ENCODE assay signal across 12 cellular contexts in the genomic region with DNA sequence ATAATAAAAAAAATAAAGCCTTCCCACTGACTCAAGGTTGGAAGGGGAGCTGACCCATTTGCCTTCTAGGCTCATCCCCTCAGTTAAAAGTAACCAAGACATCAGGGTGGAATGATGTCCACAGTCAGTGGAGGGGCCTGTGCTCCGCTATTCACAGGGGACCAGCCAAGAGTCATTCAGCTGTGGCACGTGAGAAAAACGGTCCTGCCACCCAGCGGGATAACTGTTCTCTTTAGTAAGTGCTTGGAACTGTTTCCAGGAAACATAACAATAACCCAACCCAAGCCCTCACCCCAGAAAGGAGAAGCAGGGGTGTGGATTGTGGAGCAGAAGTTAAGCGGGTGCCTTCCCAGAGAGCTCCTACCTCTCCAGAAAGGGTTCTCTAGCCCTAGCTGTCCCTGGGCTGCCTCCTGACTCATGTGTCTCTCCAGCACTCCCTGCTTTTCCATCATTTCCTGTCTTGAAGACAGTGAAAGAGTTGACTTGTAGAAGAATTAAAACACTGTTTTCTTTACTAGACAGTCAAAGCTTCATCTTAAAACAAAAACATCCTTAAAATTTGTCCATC. TPM values are rescaled to one million over a fixed set of nuclear protein-coding genes. Genes with fewer than 3 reads are reported as not detected.
DNase-seq lines count a peak whose midpoint lies in the region; ATAC-seq, FAIRE-seq and TF ChIP-seq lines count a peak whose summit lies in the region.
"Not testable (repeated sequence)": the region's sequence is repeated elsewhere in the genome, so short reads cannot be mapped to it uniquely, and the experiment has no call there.
"Had no signal": no experiment of that assay in that cellular context is flagged by ENCODE, and none has a peak within 500 bp of the region (broad histone marks: within the 10 kb centered on the region; RNA-seq: fewer than 3 reads in every experiment).

No MANE protein-coding gene starts in this region.

- in situ Hi-C loops in IMR-90 (cut with MboI; ENCODE audit: low sequenced_read_pairs): not testable (repeated sequence)

- CTCF ChIA-PET in IMR-90 (lab: Yijun Ruan, JAX); endothelial cell of umbilical vein (lab: Charles Lee): not testable (repeated sequence)

- DNase-seq in IMR-90; endothelial cell of umbilical vein (ENCODE audit: low read depth, low spot score); heart left ventricle; left lung; upper lobe of left lung: not testable (repeated sequence)
- peak; percentile 4 for DNase-seq in SKM-1 treated with dmso at 0.1 percent for 144 hours (lab: John Stamatoyannopoulos, UW; ENCODE audit: unreplicated experiment)

- not testable (repeated sequence) for H3K79me1 ChIP-seq in IMR-90 (ENCODE audit: low read depth in 1 of 2, low read length in 2 of 2)

- H2BK120ac ChIP-seq in IMR-90 (ENCODE audit: low read depth, low read length): not testable (repeated sequence)

- not testable (repeated sequence) for H3K18ac ChIP-seq in IMR-90 (ENCODE audit: low read depth, low read length)

- H2AK5ac ChIP-seq in IMR-90 (ENCODE audit: low read depth, low read length): not testable (repeated sequence)

- H4K5ac ChIP-seq in IMR-90 (ENCODE audit: low read depth, low read length): not testable (repeated sequence)

- not testable (repeated sequence) for H2BK15ac ChIP-seq in IMR-90 (ENCODE audit: low read depth, low read length)

- not testable (repeated sequence) for H3K56ac ChIP-seq in IMR-90 (ENCODE audit: extremely low read depth, insufficient read depth, low read length)

- not testable (repeated sequence) for BruUV-seq in IMR-90 (replicated peaks; lab: Mats Ljungman, UMichigan); endothelial cell of umbilical vein (replicated peaks; lab: Mats Ljungman, UMichigan)

- not testable (repeated sequence) for H4K20me1 ChIP-seq in IMR-90 (ENCODE audit: insufficient read depth, low read length); endothelial cell of umbilical vein (replicated peaks; ENCODE audit: control insufficient read depth, extremely low read depth, insufficient read depth, low read length)

- TF ChIP-seq POLR2A in IMR-90 (IDR thresholded peaks at IDR 0.05; ENCODE audit: low read depth, low read length); endothelial cell of umbilical vein (IDR thresholded peaks at IDR 0.05; ENCODE audit: low read depth, low read length); heart left ventricle (IDR thresholded peaks at IDR 0.05); upper lobe of left lung (IDR thresholded peaks at IDR 0.05): not testable (repeated sequence)

- not testable (repeated sequence) for H3K9ac ChIP-seq in IMR-90 (ENCODE audit: low read depth, low read length); endothelial cell of umbilical vein (replicated peaks; ENCODE audit: extremely low read depth, insufficient read depth, low read length)

- intact Hi-C loops in IMR-90 (cut with micrococcal nuclease); endothelial cell of umbilical vein (cut with micrococcal nuclease); heart left ventricle (cut with DNase I); left lung (cut with DNase I): not testable (repeated sequence)

- H3K23ac ChIP-seq in IMR-90 (ENCODE audit: low read depth, low read length): not testable (repeated sequence)

- not testable (repeated sequence) for TF ChIP-seq RAD21 in IMR-90 (IDR thresholded peaks at IDR 0.05; ENCODE audit: low read length)

- not testable (repeated sequence) for H3K36me3 ChIP-seq in IMR-90 (ENCODE audit: control insufficient read depth, insufficient read depth, low read length); endothelial cell of umbilical vein (ENCODE audit: control insufficient read depth in 2 of 2, extremely low read depth in 1 of 2, insufficient read depth in 2 of 2, low read length in 2 of 2); heart left ventricle; left lung; upper lobe of left lung

- H3K4me3 ChIP-seq in IMR-90 (ENCODE audit: insufficient read depth, low read depth, low read length); endothelial cell of umbilical vein (replicated peaks in 1 of 3; ENCODE audit: insufficient read depth in 1 of 3, low read depth in 1 of 3, low read length in 3 of 3); heart left ventricle; left lung; upper lobe of left lung: not testable (repeated sequence)

- H4K91ac ChIP-seq in IMR-90 (ENCODE audit: insufficient read depth, low read depth, low read length): not testable (repeated sequence)

- H2AK9ac ChIP-seq in IMR-90 (replicated peaks; ENCODE audit: low read depth, low read length, poor library complexity): not testable (repeated sequence)

- H3K4me1 ChIP-seq in IMR-90 (ENCODE audit: control insufficient read depth, insufficient read depth, low read length); endothelial cell of umbilical vein (ENCODE audit: control insufficient read depth, extremely low read depth, insufficient read depth, low read length); heart left ventricle; left lung; upper lobe of left lung: not testable (repeated sequence)

- not testable (repeated sequence) for H2BK20ac ChIP-seq in IMR-90 (ENCODE audit: low read depth, low read length)

- H2AFZ ChIP-seq in IMR-90 (replicated peaks; ENCODE audit: low read length, poor library complexity); endothelial cell of umbilical vein (ENCODE audit: low read depth, low read length): not testable (repeated sequence)

- not testable (repeated sequence) for TF ChIP-seq EP300 in upper lobe of left lung (IDR thresholded peaks at IDR 0.05)

- FAIRE-seq in endothelial cell of umbilical vein (lab: Jason Lieb, UNC): peak; percentile 12

- TF ChIP-seq CTCF in IMR-90 (conservative IDR thresholded peaks at IDR 0.05; ENCODE audit: low read depth, low read length); endothelial cell of umbilical vein (IDR thresholded peaks at IDR 0.05; ENCODE audit: extremely low read depth in 1 of 2, insufficient read depth in 1 of 2, low read depth in 1 of 2, low read length in 2 of 2); heart left ventricle (IDR thresholded peaks at IDR 0.05); left lung (IDR thresholded peaks at IDR 0.05); upper lobe of left lung (IDR thresholded peaks at IDR 0.05): not testable (repeated sequence)

- not testable (repeated sequence) for H3K27ac ChIP-seq in IMR-90 (ENCODE audit: insufficient read depth, low read length); endothelial cell of umbilical vein (ENCODE audit: insufficient read depth, low read depth, low read length); heart left ventricle; left lung; upper lobe of left lung

- H3K9me3 ChIP-seq in IMR-90 (ENCODE audit: control insufficient read depth, insufficient read depth, low read length); endothelial cell of umbilical vein (replicated peaks; ENCODE audit: control insufficient read depth, insufficient read depth, low read length); heart left ventricle; left lung; upper lobe of left lung: not testable (repeated sequence)

- dilution Hi-C loops in IMR-90 (cut with HindIII; ENCODE audit: low sequenced_read_pairs, unreplicated experiment); endothelial cell of umbilical vein (cut with MboI; ENCODE audit: extremely low pct_ligation_motif_present, low sequenced_read_pairs): not testable (repeated sequence)

- H3K9me1 ChIP-seq in IMR-90 (ENCODE audit: insufficient read depth, low read length); endothelial cell of umbilical vein (replicated peaks; ENCODE audit: control insufficient read depth, extremely low read depth, insufficient read depth, low read length): not testable (repeated sequence)

- WGBS in IMR-90 (ENCODE audit: extremely low coverage in 2 of 2, insufficient read length in 1 of 2), 2 experiments: no CpG with 5 or more reads among the region's 5 CpGs
- 30 to 31% methylated on average over 4 of the region's 5 CpGs; no CpG with 5 or more reads in 2 of the 4 donors for WGBS in heart left ventricle, 4 donors
- 20% methylated on average over 1 of the region's 5 CpGs; no CpG with 5 or more reads in 1 of the 2 donors for WGBS in upper lobe of left lung, 2 donors

- H2BK5ac ChIP-seq in IMR-90 (ENCODE audit: low read depth, low read length, poor library complexity, severe bottlenecking): not testable (repeated sequence)

- not testable (repeated sequence) for H4K8ac ChIP-seq in IMR-90 (ENCODE audit: low read depth in 2 of 2, low read length in 2 of 2)

- POLR2A ChIA-PET in IMR-90 (lab: Charles Lee; ENCODE audit: unreplicated experiment); endothelial cell of umbilical vein (lab: Charles Lee): not testable (repeated sequence)

- H3K4ac ChIP-seq in IMR-90 (ENCODE audit: low read depth, low read length): not testable (repeated sequence)

- ATAC-seq in IMR-90 (ENCODE audit: low read depth): peak; percentile 55
- peak; percentile 38 to 71 (median 56) for ATAC-seq in heart left ventricle
- ATAC-seq in left lung: peak; percentile 68
- ATAC-seq in upper lobe of left lung (ENCODE audit: low FRiP score in 2 of 2): peak; percentile 58 to 74

- H3K27me3 ChIP-seq in IMR-90 (ENCODE audit: control insufficient read depth, insufficient read depth, low read length); endothelial cell of umbilical vein (ENCODE audit: control insufficient read depth in 2 of 2, insufficient read depth in 2 of 2, low read length in 2 of 2); heart left ventricle; left lung; upper lobe of left lung: not testable (repeated sequence)

- not testable (repeated sequence) for H3K79me2 ChIP-seq in endothelial cell of umbilical vein (ENCODE audit: control insufficient read depth, insufficient read depth, low read length)

- not testable (repeated sequence) for H3K4me2 ChIP-seq in IMR-90 (ENCODE audit: low read depth, low read length); endothelial cell of umbilical vein (ENCODE audit: insufficient read depth, low read length)

- H3K14ac ChIP-seq in IMR-90 (replicated peaks; ENCODE audit: low read depth, low read length): not testable (repeated sequence)

RNA-seq across cellular contexts. Expression of gene EIF5AL1, which starts 2.3 kb away (rescaled TPM):
- 1.1 and 1.7 TPM in 2 replicates for total RNA-seq in IMR-90 (2012; rRNA removed)
- polyA plus RNA-seq in IMR-90 (2012; rRNA removed): 0.59 and 1.4 TPM in 2 replicates
- polyA plus RNA-seq in IMR-90 (2012; cell fraction: cytosol; rRNA removed): 0.14 and 0.64 TPM in 2 replicates
- 0.45 and 0.69 TPM in 2 replicates for polyA plus RNA-seq in IMR-90 (2012; cell fraction: nucleus; rRNA removed; ENCODE audit: low replicate concordance)
- 0.28 and 0.29 TPM in 2 replicates for total RNA-seq in endothelial cell of umbilical vein
- polyA plus RNA-seq in endothelial cell of umbilical vein: 0.73 and 1.0 TPM in 2 replicates
- 1.3 TPM in 2 replicates for polyA plus RNA-seq in endothelial cell of umbilical vein (2011; cell fraction: cytosol; rRNA removed)
- 0.48 and 0.87 TPM in 2 replicates for polyA plus RNA-seq in endothelial cell of umbilical vein (2011; cell fraction: nucleus; rRNA removed)
- 3.2 and 3.3 TPM in 2 replicates for polyA plus RNA-seq in endothelial cell of umbilical vein (2012)
- 0.39 and 0.55 TPM in 2 replicates for polyA minus RNA-seq in endothelial cell of umbilical vein
- polyA minus RNA-seq in endothelial cell of umbilical vein (2011; cell fraction: cytosol; rRNA and poly(A)+ RNA removed): 0.31 TPM
- 0.19 and 0.38 TPM in 2 replicates for polyA minus RNA-seq in endothelial cell of umbilical vein (2011; cell fraction: nucleus; rRNA and poly(A)+ RNA removed)
- under 1 TPM in 8 of 9 donors, not detected in 1; 0.06 to 0.93 (median 0.26) TPM for total RNA-seq in heart left ventricle
- polyA plus RNA-seq in heart left ventricle: under 1 TPM; 0.61 to 0.97 TPM
- total RNA-seq in left lung: under 1 TPM; 0.24 to 0.76 TPM
- total RNA-seq in upper lobe of left lung: under 1 TPM in 4 of 6 donors, not detected in 2; 0.07 to 0.37 (median 0.15) TPM

RNA-seq across cellular contexts. Expression of gene SFTPA2, which starts 50.2 kb away (rescaled TPM):
- total RNA-seq in IMR-90 (2012; rRNA removed): not detected in 2 replicates
- polyA plus RNA-seq in IMR-90 (2012; rRNA removed): not detected in 2 replicates
- polyA plus RNA-seq in IMR-90 (2012; cell fraction: cytosol; rRNA removed): not detected in 2 replicates
- 0.03 TPM in 1 of 2 replicates, not detected in the other for polyA plus RNA-seq in IMR-90 (2012; cell fraction: nucleus; rRNA removed; ENCODE audit: low replicate concordance)
- not detected in 2 replicates for total RNA-seq in endothelial cell of umbilical vein
- polyA plus RNA-seq in endothelial cell of umbilical vein: not detected in 2 replicates
- polyA plus RNA-seq in endothelial cell of umbilical vein (2011; cell fraction: cytosol; rRNA removed): not detected in 2 replicates
- polyA plus RNA-seq in endothelial cell of umbilical vein (2011; cell fraction: nucleus; rRNA removed): not detected in 2 replicates
- polyA plus RNA-seq in endothelial cell of umbilical vein (2012): not detected in 2 replicates
- polyA minus RNA-seq in endothelial cell of umbilical vein: not detected in 2 replicates
- not detected for polyA minus RNA-seq in endothelial cell of umbilical vein (2011; cell fraction: cytosol; rRNA and poly(A)+ RNA removed)
- not detected in 2 replicates for polyA minus RNA-seq in endothelial cell of umbilical vein (2011; cell fraction: nucleus; rRNA and poly(A)+ RNA removed)
- total RNA-seq in heart left ventricle: not detected
- polyA plus RNA-seq in heart left ventricle: 1 to 10 TPM in 1 of 2 donors, not detected in 1; 1.3 TPM
- over 10,000 TPM in 1 of 2 donors, 1,000 to 10,000 TPM in 1; 3,839 to 13,178 TPM for total RNA-seq in left lung
- over 10,000 TPM in 4 of 6 donors, 1,000 to 10,000 TPM in 2; 9,072 to 22,500 (median 12,135) TPM for total RNA-seq in upper lobe of left lung
- total RNA-seq: Caco-2; CD4-positive, alpha-beta T cell; GM23248; HFFc6; HT1080 had no signal
- polyA plus RNA-seq: GM23248, IgD-negative memory B cell had no signal

Comparison
In these comparisons a context has a peak if more than half of its experiments do, and no peak if none do; other contexts are left out.
1. RNA of gene SFTPA2, which starts 50.2 kb away (total RNA-seq): 3,839 to 13,178 TPM in left lung and 9,072 to 22,500 TPM in upper lobe of left lung; not detected in IMR-90, not detected in endothelial cell of umbilical vein and not detected in heart left ventricle; every median in the first group is over 1,000 times any median in the second.
2. Peak in every context shown above with its lines, with median percentiles within 50 percentile points of each other: ATAC-seq.